ENCODE assay signal across 23 cellular contexts in genomic region chr1:63861055-63861691, GRCh38.
A peak's percentile ranks its signal among the peaks of the same experiment; 100 is the strongest.
DNase-seq lines count a peak whose midpoint lies in the region; ATAC-seq and TF ChIP-seq lines count a peak whose summit lies in the region.
"Had no signal": no experiment of that assay in that cellular context is flagged by ENCODE, and none has a peak within 500 bp of the region (broad histone marks: within the 10 kb centered on the region; RNA-seq: fewer than 3 reads in every experiment).

No MANE protein-coding gene starts in this region.

- intact Hi-C loops in uterus (cut with DNase I; ENCODE audit: low total_unique reads) = loop anchor here (10.0 kb wide), 1 partner anchor 86 kb away; the partner anchor contains the start of gene ROR1

- H3K4me3 ChIP-seq in fibroblast of the aortic adventitia (ENCODE audit: low read depth, low read length) (no peak overlapping the region), uterus (no peak overlapping the region)

- H3K9me3 Mint-ChIP-seq in WTC11 (no peaks in the 10 kb centered on the region), nephron (peaks cover 7% of the 10 kb centered on the region)
- H3K9me3 Mint-ChIP-seq in activated T-cell treated with anti-CD3 and anti-CD28 coated beads, Interleukin-2, amount 50 U/mL, for 72 hours = peaks cover 0 to 5% of the 10 kb centered on the region in 2 donors
- H3K9me3 Mint-ChIP-seq: activated T-helper 2 cell treated with anti-CD3 and anti-CD28 coated beads, Interferon-gamma antibody, Interleukin-2, Interleukin-4, amounts not matched to agents 10 μg/mL and 5 μg/mL and 100 μg/mL, durations not matched to agents 14 hours and 24 hours and 36 hours had no signal

- peak overlapping the region; percentile 54 to 57 for H3K27ac ChIP-seq in uterus

- H3K4me1 Mint-ChIP-seq in WTC11 (peaks cover 79% of the 10 kb centered on the region), nephron (peaks cover 41% of the 10 kb centered on the region)
- no peaks in the 10 kb centered on the region for H3K4me1 Mint-ChIP-seq in activated T-cell treated with anti-CD3 and anti-CD28 coated beads, Interleukin-2, amount 50 U/mL, for 72 hours (ENCODE audit: low read depth)
- H3K4me1 Mint-ChIP-seq: B cell, natural killer cell had no signal

- no peaks in the 10 kb centered on the region for H3K36me3 ChIP-seq in uterus

- H3K27ac Mint-ChIP-seq in WTC11 (peak overlapping the region; percentile 91), nephron (peak overlapping the region in 2 of 3 experiments; percentile 51 to 68)
- H3K27ac Mint-ChIP-seq in activated T-cell treated with anti-CD3 and anti-CD28 coated beads, Interleukin-2, amount 50 U/mL, for 72 hours = no peak overlapping the region
- H3K27ac Mint-ChIP-seq: activated T-helper 2 cell treated with anti-CD3 and anti-CD28 coated beads, Interferon-gamma antibody, Interleukin-2, Interleukin-4, amounts not matched to agents 10 μg/mL and 5 μg/mL and 100 μg/mL, durations not matched to agents 14 hours and 24 hours and 36 hours; B cell; natural killer cell had no signal

- no peak for ATAC-seq in WTC11
- ATAC-seq in HG02885 (IDR thresholded peaks at IDR 0.05; ENCODE audit: poor library complexity, unreplicated experiment) = no peak
- no peak for ATAC-seq in activated T-cell treated with anti-CD3 and anti-CD28 coated beads, Interleukin-2, amount 50 U/mL, for 72 hours (replicated peaks in 1 of 2)
- ATAC-seq: esophagus mucosa, natural killer cell, SK-N-SH treated with all-trans-retinoic acid at 6 μM for 48 hours had no signal

- DNase-seq in WTC11 (ENCODE audit: low spot score) (no peak), fibroblast of the aortic adventitia (ENCODE audit: low read depth) (peak; percentile 71), uterus (peak in 1 of 2 donors; percentile 24), NCI-H226 (no peak)
- DNase-seq in activated T-cell treated with anti-CD3 and anti-CD28 coated beads, Interleukin-2, amount 50 U/mL, for 72 hours = no peak
- DNase-seq: activated CD4-positive, CD25-positive, alpha-beta regulatory T cell; caudate nucleus; COR-L47; head of caudate nucleus; mammary epithelial cell; natural killer cell; NCI-H1105 treated with DMSO at 0.1 percent for 48 hours; NCI-H2081 treated with DMSO at 0.1 percent for 48 hours; NCI-H524; posterior cingulate gyrus; stimulated activated CD4-positive, alpha-beta T cell treated with anti-CD3 and anti-CD28 coated beads, Interleukin-4, amount 100 ng/mL, for 4 hours; T-helper 9 cell had no signal

- no peak for TF ChIP-seq POLR2A in uterus (IDR thresholded peaks at IDR 0.05)

- no peak overlapping the region for H3K4me3 Mint-ChIP-seq in WTC11
- H3K4me3 Mint-ChIP-seq in nephron = no peak overlapping the region
- H3K4me3 Mint-ChIP-seq in activated T-cell treated with anti-CD3 and anti-CD28 coated beads, Interleukin-2, amount 50 U/mL, for 72 hours = no peak overlapping the region
- H3K4me3 Mint-ChIP-seq: B cell, natural killer cell had no signal

- POLR2A ChIA-PET in WTC11 (lab: Charles Lee) = no interaction called here

- CTCF ChIA-PET in WTC11 (lab: Charles Lee) = no interaction called here

- H3K4me1 ChIP-seq in uterus = peaks cover 0 to 7% of the 10 kb centered on the region in 2 donors

- H3K27me3 Mint-ChIP-seq in WTC11 (ENCODE audit: low read depth) (no peaks in the 10 kb centered on the region), nephron (ENCODE audit: low read depth) (no peaks in the 10 kb centered on the region)
- H3K27me3 Mint-ChIP-seq in activated T-cell treated with anti-CD3 and anti-CD28 coated beads, Interleukin-2, amount 50 U/mL, for 72 hours (ENCODE audit: low read depth) = peaks cover 4% of the 10 kb centered on the region

- no peaks in the 10 kb centered on the region for H3K27me3 ChIP-seq in uterus

- H3K36me3 Mint-ChIP-seq in WTC11 (peaks cover 3% of the 10 kb centered on the region), nephron (ENCODE audit: low read depth) (peaks cover 8% of the 10 kb centered on the region)
- H3K36me3 Mint-ChIP-seq in activated T-cell treated with anti-CD3 and anti-CD28 coated beads, Interleukin-2, amount 50 U/mL, for 72 hours (ENCODE audit: insufficient read depth in 2 of 2) = peaks cover 2 to 3% of the 10 kb centered on the region in 2 donors

- no peaks in the 10 kb centered on the region for H3K9me3 ChIP-seq in uterus

- TF ChIP-seq CTCF in WTC11 (IDR thresholded peaks at IDR 0.05) = no peak
- TF ChIP-seq CTCF in fibroblast of the aortic adventitia (IDR thresholded peaks at IDR 0.05; ENCODE audit: insufficient read depth, low read length) = no peak
- TF ChIP-seq CTCF in nephron (IDR thresholded peaks at IDR 0.05; ENCODE audit: unreplicated experiment in 3 of 3) = no peak
- TF ChIP-seq CTCF in uterus (IDR thresholded peaks at IDR 0.05) = no peak

TF ChIP-seq in WTC11, 78 proteins besides CTCF, POLR2A, EP300 and RAD21:
- no peak for TF ChIP-seq HMGXB4 (CRISPR knock-in tag; IDR thresholded peaks at IDR 0.05)
- no peak for TF ChIP-seq ZSCAN18 (CRISPR knock-in tag; IDR thresholded peaks at IDR 0.05)
- no peak for TF ChIP-seq TEAD1 (CRISPR knock-in tag; IDR thresholded peaks at IDR 0.05)
- TF ChIP-seq ZNF121 (CRISPR knock-in tag; IDR thresholded peaks at IDR 0.05) = no peak
- no peak for TF ChIP-seq CREB1 (CRISPR knock-in tag; IDR thresholded peaks at IDR 0.05)
- no peak for TF ChIP-seq ZNF512 (CRISPR knock-in tag; IDR thresholded peaks at IDR 0.05; ENCODE audit: borderline replicate concordance)
- no peak for TF ChIP-seq NR3C1 (CRISPR knock-in tag; conservative IDR thresholded peaks at IDR 0.05; ENCODE audit: low read depth)
- TF ChIP-seq CBFB (CRISPR knock-in tag; IDR thresholded peaks at IDR 0.05; ENCODE audit: low read depth) = no peak
- TF ChIP-seq AR (CRISPR knock-in tag; IDR thresholded peaks at IDR 0.05) = no peak
- no peak for TF ChIP-seq ATF1 (CRISPR knock-in tag; IDR thresholded peaks at IDR 0.05)
- TF ChIP-seq FOXK1 (CRISPR knock-in tag; IDR thresholded peaks at IDR 0.05) = no peak
- no peak for TF ChIP-seq JUN (CRISPR knock-in tag; IDR thresholded peaks at IDR 0.05)
- no peak for TF ChIP-seq ZNF138 (CRISPR knock-in tag; conservative IDR thresholded peaks at IDR 0.05)
TF ChIP-seq in WTC11: peak in this region for 0.
